17 cellular contexts compared by ENCODE assay signal in the genomic region with DNA sequence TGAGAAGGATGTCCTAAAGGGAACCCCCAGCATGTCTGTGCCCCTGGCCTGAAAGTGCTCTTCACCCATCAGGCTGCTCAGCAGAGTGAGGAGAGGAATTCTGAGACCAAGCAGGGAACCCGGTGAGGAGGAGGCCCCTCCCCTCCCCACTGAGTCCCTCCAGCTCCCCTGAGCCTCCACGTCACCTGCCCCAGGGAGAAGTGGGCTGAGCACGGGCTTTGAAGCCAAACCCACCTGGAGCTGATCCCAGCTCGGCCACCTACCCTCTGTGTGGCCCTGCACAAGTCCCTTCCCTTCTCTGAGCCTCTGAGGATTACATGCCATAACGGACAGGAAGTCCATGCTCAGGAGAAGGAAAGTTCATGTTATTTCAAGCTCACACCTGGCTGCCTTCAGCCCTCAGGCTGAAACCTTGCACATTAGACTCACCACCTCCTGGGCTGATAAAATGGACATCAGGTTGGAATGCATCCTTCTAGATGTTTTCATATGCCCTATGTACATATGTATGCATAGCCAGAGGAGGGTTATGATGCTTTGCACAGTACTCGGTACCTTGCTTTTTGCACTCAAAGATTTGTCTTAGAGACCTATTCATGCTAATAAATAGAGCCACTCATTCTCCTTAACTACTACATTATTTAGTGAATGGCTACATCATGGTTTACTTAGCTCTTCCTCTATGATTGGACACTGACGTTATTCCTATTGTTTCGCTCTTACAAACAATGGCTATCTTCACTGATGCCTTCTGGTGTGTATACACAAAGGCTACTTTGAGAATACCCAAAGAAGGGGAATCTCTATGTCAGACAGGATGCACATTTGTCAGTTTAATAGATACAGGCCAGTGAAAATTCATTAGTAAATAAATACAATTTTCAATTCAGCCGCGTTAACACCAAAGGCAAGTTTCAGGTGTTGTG. TPM values are rescaled to one million over a fixed set of nuclear protein-coding genes. Genes with fewer than 3 reads are reported as not detected.
DNase-seq lines count a peak whose midpoint lies in the region; ATAC-seq and TF ChIP-seq lines count a peak whose summit lies in the region.
"Had no signal": no experiment of that assay in that cellular context is flagged by ENCODE, and none has a peak within 500 bp of the region (broad histone marks: within the 10 kb centered on the region; RNA-seq: fewer than 3 reads in every experiment).

No MANE protein-coding gene starts in this region.

- H4K20me1 ChIP-seq in GM23338 (replicated peaks; ENCODE audit: insufficient read depth): no peaks in the 10 kb centered on the region

- no peaks in the 10 kb centered on the region for H3K9me3 ChIP-seq in A673 (ENCODE audit: low read depth, low read length, poor library complexity, severe bottlenecking)

- ATAC-seq in GM23338 (peak; percentile 43; the same call in 2 of the 3 replicates), HG03521 (IDR thresholded peaks at IDR 0.05; ENCODE audit: unreplicated experiment) (no peak)
- ATAC-seq in stimulated activated naive CD8-positive, alpha-beta T cell treated with anti-CD3 and anti-CD28 coated beads, Interleukin-15, Interleukin-2, amounts not matched to agents 100 U/mL and 50 U/mL, for 24 hours: no peak

- peaks cover 10% of the 10 kb centered on the region for H3K27me3 Mint-ChIP-seq in GM23338 (ENCODE audit: insufficient read depth, low read depth, poor library complexity)

- no peak for TF ChIP-seq CTCF in GM23338 (conservative IDR thresholded peaks at IDR 0.05; ENCODE audit: low read depth in 2 of 2)
- TF ChIP-seq CTCF in A673 (conservative IDR thresholded peaks at IDR 0.05; ENCODE audit: low read depth, low read length): no peak

- H3K4me3 ChIP-seq in GM23338 (no peak overlapping the region), A673 (ENCODE audit: low read depth, low read length, poor library complexity, severe bottlenecking) (no peak overlapping the region)

- H3K4me2 ChIP-seq in GM23338: no peak overlapping the region

- H3K79me2 ChIP-seq in GM23338 (replicated peaks; ENCODE audit: insufficient read depth): no peaks in the 10 kb centered on the region

- H2AFZ ChIP-seq in GM23338: no peak overlapping the region

- H3K4me1 Mint-ChIP-seq in GM23338: no peaks in the 10 kb centered on the region
- H3K4me1 Mint-ChIP-seq: CD4-positive, alpha-beta memory T cell; IgD-negative memory B cell had no signal

- CTCF ChIA-PET in A673 (lab: Charles Lee): no interaction called here

- H3K36me3 Mint-ChIP-seq in GM23338 (ENCODE audit: low read depth): no peaks in the 10 kb centered on the region
- H3K36me3 Mint-ChIP-seq: CD4-positive, alpha-beta memory T cell; IgD-negative memory B cell had no signal

- H3K27ac Mint-ChIP-seq in GM23338: no peak overlapping the region
- H3K27ac Mint-ChIP-seq: CD4-positive, alpha-beta memory T cell; IgD-negative memory B cell had no signal

- intact Hi-C loops in A673 (cut with micrococcal nuclease; ENCODE audit: unreplicated experiment): no loop called here

- peak; percentile 19 for DNase-seq in Ammon's horn (ENCODE audit: low spot score)
- DNase-seq in GM23338 (ENCODE audit: low spot score): no peak
- DNase-seq in SK-MEL-5 (ENCODE audit: low read depth, low spot score): peak; percentile 12
- peak; percentile 47 for DNase-seq in left kidney (ENCODE audit: low read depth, low spot score)
- no peak for DNase-seq in activated CD4-positive, alpha-beta T cell treated with anti-CD3 and anti-CD28 coated beads, Interleukin-2, amount 50 U/mL, for 48 hours
- no peak for DNase-seq in A673 (ENCODE audit: low spot score)
- DNase-seq in stimulated activated naive CD8-positive, alpha-beta T cell treated with anti-CD3 and anti-CD28 coated beads, Interleukin-15, Interleukin-2, amounts not matched to agents 100 U/mL and 50 U/mL, for 24 hours: no peak
- DNase-seq: AML-193; CD4-positive, alpha-beta memory T cell; NCI-H1048; NCI-H1694 treated with DMSO at 0.1 percent for 48 hours; NCI-H446; RPMI8226 had no signal

- H3K4me3 Mint-ChIP-seq in GM23338: no peak overlapping the region
- H3K4me3 Mint-ChIP-seq: CD4-positive, alpha-beta memory T cell; IgD-negative memory B cell had no signal

- BruUV-seq in A673 (replicated peaks; lab: Mats Ljungman, UMichigan): no TSS peak

- H3K27ac ChIP-seq in GM23338 (ENCODE audit: low read depth): no peak overlapping the region
- H3K27ac ChIP-seq in A673 (ENCODE audit: low read depth, low read length, poor library complexity, severe bottlenecking): no peak overlapping the region

- in situ Hi-C loops in SK-MEL-5 (cut with HindIII; ENCODE audit: low pct_unique_long_range_greater_than_20kb, low sequenced_read_pairs): no loop called here

- no peaks in the 10 kb centered on the region; the same call in 1 of the 2 replicates for H3K9me2 ChIP-seq in GM23338 (ENCODE audit: insufficient read depth)

- no peaks in the 10 kb centered on the region for H3F3A ChIP-seq in GM23338 (replicated peaks; ENCODE audit: low read depth)

- POLR2A ChIA-PET in A673 (lab: Charles Lee; ENCODE audit: low non-redundant PET): no interaction called here

- H3K4me1 ChIP-seq in GM23338 (ENCODE audit: insufficient read depth): no peaks in the 10 kb centered on the region
- no peaks in the 10 kb centered on the region for H3K4me1 ChIP-seq in A673 (ENCODE audit: insufficient read depth, low read length, poor library complexity, severe bottlenecking)

- H3K36me3 ChIP-seq in GM23338 (ENCODE audit: insufficient read depth) (no peaks in the 10 kb centered on the region), A673 (ENCODE audit: insufficient read depth, low read length, poor library complexity, severe bottlenecking) (no peaks in the 10 kb centered on the region)

- no peaks in the 10 kb centered on the region for H3K27me3 ChIP-seq in GM23338 (ENCODE audit: insufficient read depth)
- H3K27me3 ChIP-seq in A673 (replicated peaks; ENCODE audit: insufficient read depth, low read depth, low read length, poor library complexity): no peaks in the 10 kb centered on the region

- no peaks in the 10 kb centered on the region for H3K9me3 Mint-ChIP-seq in GM23338
- H3K9me3 Mint-ChIP-seq: CD4-positive, alpha-beta memory T cell; IgD-negative memory B cell had no signal

RNA-seq across cellular contexts. Expression of a gene that starts 31.6 kb away (rescaled TPM):
- total RNA-seq in GM23338 (2014; rRNA removed; shearing (Covaris generic)): 0.12 and 0.83 TPM in 2 replicates
- 0.37 and 0.52 TPM in 2 replicates for polyA plus RNA-seq in GM23338 (2016; fragmentation: Nextera tagmentation; extraction: Ambion mirVana)
- 0.75 and 1.8 TPM in 2 replicates for total RNA-seq in SK-MEL-5 (2014; rRNA removed; shearing (Covaris generic))
- polyA plus RNA-seq in SK-MEL-5 (2015; cell fraction: cytosol; rRNA removed): 7.4 and 7.7 TPM in 2 replicates
- 1.9 and 3.8 TPM in 2 replicates for polyA plus RNA-seq in SK-MEL-5 (2015; cell fraction: nucleus; rRNA removed)
- total RNA-seq in A673 (2021): 14.2 and 19.4 TPM in 2 replicates
- total RNA-seq: CD4-positive, alpha-beta memory T cell; OCI-LY7 had no signal
- polyA plus RNA-seq: CD4-positive, alpha-beta memory T cell had no signal

RNA-seq across cellular contexts. Expression of a gene that starts 57.9 kb away (rescaled TPM):
- total RNA-seq in GM23338 (2014; rRNA removed; shearing (Covaris generic)): not detected in 2 replicates
- polyA plus RNA-seq in GM23338 (2016; fragmentation: Nextera tagmentation; extraction: Ambion mirVana): not detected in 2 replicates
- not detected in 2 replicates for total RNA-seq in SK-MEL-5 (2014; rRNA removed; shearing (Covaris generic))
- polyA plus RNA-seq in SK-MEL-5 (2015; cell fraction: cytosol; rRNA removed): not detected in 2 replicates
- not detected in 2 replicates for polyA plus RNA-seq in SK-MEL-5 (2015; cell fraction: nucleus; rRNA removed)
- total RNA-seq in A673 (2021): not detected in 2 replicates
- total RNA-seq: CD4-positive, alpha-beta memory T cell; HT-29; OCI-LY7 had no signal
- polyA plus RNA-seq: CD4-positive, alpha-beta memory T cell; IgD-negative memory B cell had no signal

Comparison
In these comparisons a context has a peak if more than half of its experiments do, and no peak if none do; other contexts are left out.
1. DNase-seq: peak in Ammon's horn (single experiment), SK-MEL-5 (single experiment) and left kidney (single experiment); none in GM23338 (single experiment), activated CD4-positive, alpha-beta T cell treated with anti-CD3 and anti-CD28 coated beads, Interleukin-2, amount 50 U/mL, for 48 hours (0 of 2), A673 (single experiment) and stimulated activated naive CD8-positive, alpha-beta T cell treated with anti-CD3 and anti-CD28 coated beads, Interleukin-15, Interleukin-2, amounts not matched to agents 100 U/mL and 50 U/mL, for 24 hours (single experiment).